In genomic region chr2:111570300-111571103, GRCh38 we compare ENCODE assay signal across 8 cellular contexts.
DNase-seq lines count a peak whose midpoint lies in the region; ATAC-seq, FAIRE-seq and TF ChIP-seq lines count a peak whose summit lies in the region.
"Not testable (repeated sequence)": the region's sequence is repeated elsewhere in the genome, so short reads cannot be mapped to it uniquely, and the experiment has no call there.

No MANE protein-coding gene starts in this region.

- not testable (repeated sequence) for H3K36me3 ChIP-seq in Loucy (ENCODE audit: insufficient read depth, low read length); GM12878 (ENCODE audit: control insufficient read depth in 2 of 2, insufficient read depth in 2 of 2, low read length in 1 of 2); HepG2 (replicated peaks in 1 of 2; ENCODE audit: control insufficient read depth in 1 of 2, insufficient read depth in 2 of 2, low read length in 2 of 2); upper lobe of right lung

- H3K4me3 ChIP-seq in Loucy (ENCODE audit: low read length, poor library complexity, severe bottlenecking); GM12878; HepG2 (replicated peaks in 1 of 3; ENCODE audit: insufficient read depth in 1 of 3, low read depth in 2 of 3, low read length in 3 of 3); upper lobe of right lung: not testable (repeated sequence)

- POLR2A ChIA-PET in activated CD4-positive, alpha-beta T cell treated with anti-CD3 and anti-CD28 coated beads, Interleukin-2, amount 10 ng/mL, durations not matched to agents 7 days and 5 days (lab: Charles Lee); GM12878 (lab: Charles Lee); HepG2 (lab: Yijun Ruan, JAX): not testable (repeated sequence)

- intact Hi-C loops in GM12878 (cut with micrococcal nuclease; ENCODE audit: unreplicated experiment); upper lobe of right lung (cut with DNase I): not testable (repeated sequence)
- intact Hi-C loops in HepG2 (cut with micrococcal nuclease; ENCODE audit: unreplicated experiment), result loop anchor here (10.0 kb wide), 1 partner anchor 446 kb away; the partner anchor contains the start of gene BCL2L11

- CTCF ChIA-PET in activated CD4-positive, alpha-beta T cell treated with anti-CD3 and anti-CD28 coated beads, Interleukin-2, amount 10 ng/mL, durations not matched to agents 7 days and 5 days (lab: Charles Lee); GM12878 (lab: Yijun Ruan, JAX); HepG2 (lab: Yijun Ruan, JAX; ENCODE audit: low intra/inter-chr PET ratio, low total read pairs): not testable (repeated sequence)

- SMC1A ChIA-PET in GM12878 (lab: Charles Lee; ENCODE audit: uncharacterized antibody, unreplicated experiment), result not testable (repeated sequence)

- not testable (repeated sequence) for H3K27me3 ChIP-seq in Loucy (ENCODE audit: insufficient read depth, low read length, poor library complexity, severe bottlenecking); GM12878 (replicated peaks in 1 of 2; ENCODE audit: control insufficient read depth in 2 of 2, insufficient read depth in 2 of 2, low read length in 1 of 2); HepG2 (ENCODE audit: control insufficient read depth in 1 of 2, insufficient read depth in 2 of 2, low read length in 2 of 2); upper lobe of right lung

- H3K27me3 Mint-ChIP-seq in activated CD4-positive, alpha-beta T cell treated with anti-CD3 and anti-CD28 coated beads, Interleukin-2, amount 10 ng/mL, durations not matched to agents 7 days and 5 days, result not testable (repeated sequence)

- DNase-seq in activated CD4-positive, alpha-beta T cell treated with anti-CD3 and anti-CD28 coated beads, Interleukin-2, amount 10 ng/mL, durations not matched to agents 7 days and 5 days, result peak; percentile 7
- DNase-seq in GM12878 (ENCODE audit: low read depth, low spot score); HepG2 (ENCODE audit: low spot score); upper lobe of right lung: not testable (repeated sequence)

- not testable (repeated sequence) for H3K79me2 ChIP-seq in Loucy (ENCODE audit: insufficient read depth, low read length); GM12878 (ENCODE audit: control insufficient read depth, insufficient read depth, low read length); HepG2 (ENCODE audit: insufficient read depth, low read length)

- H2AFZ ChIP-seq in Loucy (ENCODE audit: low read length), result peak overlapping the region; percentile 51; the same call in 1 of the 2 replicates
- not testable (repeated sequence) for H2AFZ ChIP-seq in GM12878 (ENCODE audit: control insufficient read depth, low read depth, low read length); HepG2 (ENCODE audit: low read length)

- TF ChIP-seq POLR2A in GM12878 (IDR thresholded peaks at IDR 0.05; ENCODE audit: low read depth, low read length); HepG2 (IDR thresholded peaks at IDR 0.05; ENCODE audit: insufficient read depth in 1 of 2, low read depth in 2 of 2, low read length in 2 of 2): not testable (repeated sequence)

- not testable (repeated sequence) for H3K9me2 ChIP-seq in Loucy (replicated peaks; ENCODE audit: low read depth, low read length)

- in situ Hi-C loops in GM12878 (cut with MboI); HepG2 (cut with HindIII; ENCODE audit: extremely low pct_ligation_motif_present, low pct_unique_long_range_greater_than_20kb): not testable (repeated sequence)

- peaks cover 12% of the 10 kb centered on the region for H3K4me1 Mint-ChIP-seq in activated CD4-positive, alpha-beta T cell treated with anti-CD3 and anti-CD28 coated beads, Interleukin-2, amount 10 ng/mL, durations not matched to agents 7 days and 5 days

- H3K4me1 ChIP-seq in Loucy (ENCODE audit: insufficient read depth, low read length, poor library complexity, severe bottlenecking); GM12878 (ENCODE audit: control insufficient read depth, insufficient read depth, low read length); HepG2 (ENCODE audit: insufficient read depth, low read length); upper lobe of right lung: not testable (repeated sequence)

- 0% methylated on average over 6 of the region's 8 CpGs for WGBS in GM12878 (ENCODE audit: insufficient coverage, insufficient replicate concordance, low lambda C conversion rate, missing lambda C conversion rate)
- WGBS in HepG2 (ENCODE audit: low lambda C conversion rate), result 59% methylated on average over 8 of the region's 8 CpGs

- BruUV-seq in GM12878 (replicated peaks; lab: Mats Ljungman, UMichigan); HepG2 (replicated peaks; lab: Mats Ljungman, UMichigan): not testable (repeated sequence)

- H3K9me3 ChIP-seq in Loucy (ENCODE audit: insufficient read depth, low read depth, low read length); GM12878 (replicated peaks; ENCODE audit: control insufficient read depth, insufficient read depth, low read length); HepG2 (ENCODE audit: low read length); upper lobe of right lung: not testable (repeated sequence)

- H3K9me3 Mint-ChIP-seq in activated CD4-positive, alpha-beta T cell treated with anti-CD3 and anti-CD28 coated beads, Interleukin-2, amount 10 ng/mL, durations not matched to agents 7 days and 5 days, result not testable (repeated sequence)

- ATAC-seq in GM18502 (IDR thresholded peaks at IDR 0.05; ENCODE audit: poor library complexity, unreplicated experiment), result peak; percentile 79
- ATAC-seq in GM21515 (IDR thresholded peaks at IDR 0.05; ENCODE audit: unreplicated experiment), result peak; percentile 74
- ATAC-seq in HG03039 (IDR thresholded peaks at IDR 0.05; ENCODE audit: unreplicated experiment), result peak; percentile 62
- ATAC-seq in GM12878, result peak; percentile 70
- not testable (repeated sequence) for ATAC-seq in HepG2
- ATAC-seq in upper lobe of right lung, result peak; percentile 79

- not testable (repeated sequence) for H3K36me3 Mint-ChIP-seq in activated CD4-positive, alpha-beta T cell treated with anti-CD3 and anti-CD28 coated beads, Interleukin-2, amount 10 ng/mL, durations not matched to agents 7 days and 5 days (ENCODE audit: low read depth)

- not testable (repeated sequence) for H3K27ac Mint-ChIP-seq in activated CD4-positive, alpha-beta T cell treated with anti-CD3 and anti-CD28 coated beads, Interleukin-2, amount 10 ng/mL, durations not matched to agents 7 days and 5 days

- not testable (repeated sequence) for FAIRE-seq in GM12878 (lab: Jason Lieb, UNC)
- peak; percentile 12 for FAIRE-seq in HepG2 (lab: Jason Lieb, UNC)

- H3F3A ChIP-seq in Loucy (ENCODE audit: low read depth), result not testable (repeated sequence)

- not testable (repeated sequence) for H3K9ac ChIP-seq in Loucy (ENCODE audit: low read depth, low read length, poor library complexity, severe bottlenecking); GM12878 (ENCODE audit: control insufficient read depth, insufficient read depth, low read length); HepG2 (ENCODE audit: insufficient read depth, low read depth, low read length)

- peak overlapping the region; percentile 33 for H3K4me3 Mint-ChIP-seq in activated CD4-positive, alpha-beta T cell treated with anti-CD3 and anti-CD28 coated beads, Interleukin-2, amount 10 ng/mL, durations not matched to agents 7 days and 5 days

- H3K27ac ChIP-seq in GM12878 (ENCODE audit: control insufficient read depth, insufficient read depth); HepG2 (ENCODE audit: extremely low read length, insufficient read depth, low read length); upper lobe of right lung: not testable (repeated sequence)

- RAD21 ChIA-PET in GM12878 (lab: Charles Lee; ENCODE audit: unreplicated experiment), result not testable (repeated sequence)

- not testable (repeated sequence) for TF ChIP-seq RAD21 in GM12878 (IDR thresholded peaks at IDR 0.05; ENCODE audit: insufficient read depth, low read depth, low read length); HepG2 (CRISPR knock-in tag; IDR thresholded peaks at IDR 0.05)

- H4K20me1 ChIP-seq in Loucy (ENCODE audit: insufficient read depth, low read length, poor library complexity, severe bottlenecking); GM12878 (ENCODE audit: control insufficient read depth, insufficient read depth); HepG2 (ENCODE audit: insufficient read depth, low read length): not testable (repeated sequence)

- not testable (repeated sequence) for TF ChIP-seq CTCF in Loucy (conservative IDR thresholded peaks at IDR 0.05; ENCODE audit: low read length); GM12878 (IDR thresholded peaks at IDR 0.05 in 2 of 3, conservative IDR thresholded peaks at IDR 0.05 in 1 of 3; ENCODE audit: control insufficient read depth in 2 of 3, extremely low read depth in 1 of 3, insufficient read depth in 1 of 3, low read depth in 3 of 3, low read length in 3 of 3); HepG2 (CRISPR knock-in tag; IDR thresholded peaks at IDR 0.05); upper lobe of right lung (IDR thresholded peaks at IDR 0.05)

- H3K4me2 ChIP-seq in Loucy (ENCODE audit: low read depth, low read length, poor library complexity, severe bottlenecking), result peak overlapping the region; percentile 13
- H3K4me2 ChIP-seq in GM12878 (ENCODE audit: control insufficient read depth, insufficient read depth); HepG2 (ENCODE audit: low read depth, low read length): not testable (repeated sequence)

- not testable (repeated sequence) for TF ChIP-seq EP300 in GM12878 (IDR thresholded peaks at IDR 0.05; ENCODE audit: borderline replicate concordance in 1 of 2, control insufficient read depth in 1 of 2, low read depth in 2 of 2, low read length in 2 of 2); HepG2 (IDR thresholded peaks at IDR 0.05; ENCODE audit: low read depth in 2 of 2, low read length in 2 of 2); HepG2 (CRISPR knock-in tag; IDR thresholded peaks at IDR 0.05; ENCODE audit: borderline replicate concordance)
